Comparison of ENCODE assay signal across 8 cellular contexts in the genomic region with DNA sequence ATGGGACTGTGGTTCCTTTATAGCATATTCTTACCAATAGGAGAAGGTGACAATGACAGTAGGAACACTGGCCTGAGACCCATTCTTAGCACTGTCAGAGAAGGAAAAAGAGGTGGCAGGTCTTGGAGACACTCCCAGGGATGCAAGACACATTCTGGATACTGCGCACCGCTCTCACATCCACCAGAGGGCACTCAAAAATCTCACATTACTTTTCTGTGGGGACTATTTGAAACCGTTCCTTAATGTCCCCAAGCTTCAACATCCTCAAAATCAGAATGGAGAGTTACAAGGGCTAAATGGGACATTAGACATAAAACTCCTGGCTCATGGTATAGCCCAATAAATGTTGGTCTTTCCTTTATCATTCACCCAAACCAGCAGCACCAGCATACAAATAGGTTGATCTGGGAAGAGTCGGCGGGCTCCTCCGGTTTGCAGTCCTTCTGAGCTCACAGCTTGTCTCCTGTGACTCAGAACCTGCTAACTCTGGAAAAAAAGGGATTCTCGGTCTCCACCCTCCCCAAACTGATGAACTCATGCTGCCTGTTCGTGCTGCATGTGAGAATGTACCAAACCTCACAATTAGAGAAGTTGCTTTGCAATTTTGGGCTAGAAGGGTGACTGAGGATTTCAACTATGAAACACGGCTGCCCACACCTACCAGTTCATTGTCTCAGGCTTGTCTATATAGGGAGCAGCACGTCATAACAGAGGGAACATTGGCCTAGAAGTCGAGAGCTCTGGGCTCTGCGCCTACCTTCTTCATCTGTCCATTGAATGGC. TPM values are rescaled to one million over a fixed set of nuclear protein-coding genes. Genes with fewer than 3 reads are reported as not detected.
DNase-seq lines count a peak whose midpoint lies in the region; ATAC-seq and TF ChIP-seq lines count a peak whose summit lies in the region.

No MANE protein-coding gene starts in this region.

- no peaks in the 10 kb centered on the region for H3K27me3 Mint-ChIP-seq in naive thymus-derived CD4-positive, alpha-beta T cell

- H3K4me3 Mint-ChIP-seq in naive thymus-derived CD4-positive, alpha-beta T cell = no peak overlapping the region

- no peak overlapping the region for H3K27ac ChIP-seq in 22Rv1
- peak overlapping the region; percentile 53; the same call in 1 of the 2 replicates for H3K27ac ChIP-seq in SK-N-MC
- H3K27ac ChIP-seq in esophagus squamous epithelium = peak overlapping the region; percentile 71 to 85 (median 81)
- H3K27ac ChIP-seq in naive thymus-derived CD4-positive, alpha-beta T cell (ENCODE audit: low read depth, low read length) = no peak overlapping the region

- H3K4me1 Mint-ChIP-seq in naive thymus-derived CD4-positive, alpha-beta T cell = peaks cover 3 to 36% (median 8%) of the 10 kb centered on the region in 7 donors

- DNase-seq in M059J (ENCODE audit: low read depth) (peak; percentile 78), SK-N-MC (ENCODE audit: low read depth, low spot score) (no peak), esophagus squamous epithelium (lab: John Stamatoyannopoulos, UW) (no peak)
- DNase-seq in naive thymus-derived CD4-positive, alpha-beta T cell = no peak

- no peaks in the 10 kb centered on the region for H3K9me3 Mint-ChIP-seq in naive thymus-derived CD4-positive, alpha-beta T cell

- ATAC-seq in naive thymus-derived CD4-positive, alpha-beta T cell = peak; percentile 34
- ATAC-seq in HG03139 (IDR thresholded peaks at IDR 0.05; ENCODE audit: unreplicated experiment) (no peak), GM19351 (IDR thresholded peaks at IDR 0.05; ENCODE audit: unreplicated experiment) (no peak)

- peaks cover 0 to 24% (median 0%) of the 10 kb centered on the region in 5 donors for H3K36me3 Mint-ChIP-seq in naive thymus-derived CD4-positive, alpha-beta T cell

- WGBS in esophagus squamous epithelium, 2 donors = 33 to 45% methylated on average over 12 of the region's 12 CpGs

- POLR2A ChIA-PET in naive thymus-derived CD4-positive, alpha-beta T cell (lab: Charles Lee) = interaction anchor here (0.7 kb wide), 1 partner anchor 1923 kb away, joined by 3 read pairs; no protein-coding TSS in a partner anchor

- H3K4me3 ChIP-seq in SK-N-MC (no peak overlapping the region), esophagus squamous epithelium (peak overlapping the region in 3 of 4 donors; percentile 8 to 28 (median 12))
- no peak overlapping the region for H3K4me3 ChIP-seq in naive thymus-derived CD4-positive, alpha-beta T cell (ENCODE audit: low read length)

- CTCF ChIA-PET in naive thymus-derived CD4-positive, alpha-beta T cell (lab: Charles Lee) = interaction anchor here (0.7 to 3.4 kb wide), 3 partner anchors 86 to 153 kb away, joined by 3 to 13 read pairs (median 4); no protein-coding TSS in a partner anchor

- H3K9ac ChIP-seq in ES-I3 (ENCODE audit: low read depth, low read length) (peak overlapping the region; percentile 26; the same call in 1 of the 2 replicates), SK-N-MC (ENCODE audit: insufficient read length) (no peak overlapping the region)

- no peak for TF ChIP-seq POLR2A in esophagus squamous epithelium (IDR thresholded peaks at IDR 0.05)

- intact Hi-C loops in esophagus squamous epithelium (cut with DNase I) = loop anchor here (5.0 kb wide), 1 partner anchor 154 kb away; no protein-coding TSS in a partner anchor
- intact Hi-C loops in naive thymus-derived CD4-positive, alpha-beta T cell (cut with micrococcal nuclease) = loop anchor here (1.0 kb wide), 3 partner anchors 114 to 152 kb away; no protein-coding TSS in a partner anchor

- no peaks in the 10 kb centered on the region for H3K27me3 ChIP-seq in esophagus squamous epithelium
- no peaks in the 10 kb centered on the region for H3K27me3 ChIP-seq in naive thymus-derived CD4-positive, alpha-beta T cell (ENCODE audit: control insufficient read depth in 2 of 2, insufficient read depth in 2 of 2, low read length in 2 of 2)

- H3K9me3 ChIP-seq in ES-I3 (ENCODE audit: control insufficient read depth, insufficient read depth, low read length) = no peaks in the 10 kb centered on the region
- H3K9me3 ChIP-seq in SK-N-MC (ENCODE audit: low read depth, low read length) = no peaks in the 10 kb centered on the region
- H3K9me3 ChIP-seq in esophagus squamous epithelium = no peaks in the 10 kb centered on the region
- H3K9me3 ChIP-seq in naive thymus-derived CD4-positive, alpha-beta T cell (ENCODE audit: control insufficient read depth in 2 of 3, low read length in 3 of 3) = no peaks in the 10 kb centered on the region

- H3K4me1 ChIP-seq in ES-I3 (ENCODE audit: insufficient read depth, low read length) (peaks cover 3% of the 10 kb centered on the region; the same call in 1 of the 2 replicates), esophagus squamous epithelium (peaks cover 0 to 59% (median 11%) of the 10 kb centered on the region in 3 donors)
- no peaks in the 10 kb centered on the region for H3K4me1 ChIP-seq in naive thymus-derived CD4-positive, alpha-beta T cell (ENCODE audit: control insufficient read depth in 2 of 2, insufficient read depth in 2 of 2, low read length in 2 of 2)

- H3K27ac Mint-ChIP-seq in naive thymus-derived CD4-positive, alpha-beta T cell = peak overlapping the region in 1 of 9 donors; percentile 68

- H3K36me3 ChIP-seq in ES-I3 (ENCODE audit: insufficient read depth, low read length) = no peaks in the 10 kb centered on the region
- no peaks in the 10 kb centered on the region for H3K36me3 ChIP-seq in SK-N-MC (ENCODE audit: insufficient read depth, low read length)
- H3K36me3 ChIP-seq in esophagus squamous epithelium = no peaks in the 10 kb centered on the region
- H3K36me3 ChIP-seq in naive thymus-derived CD4-positive, alpha-beta T cell (ENCODE audit: control insufficient read depth in 2 of 3, insufficient read depth in 3 of 3, low read length in 3 of 3) = no peaks in the 10 kb centered on the region

- peak; percentile 78 for TF ChIP-seq CTCF in 22Rv1 (IDR thresholded peaks at IDR 0.05)
- TF ChIP-seq CTCF in esophagus squamous epithelium (IDR thresholded peaks at IDR 0.05) = peak; percentile 20 to 84 (median 69)

RNA-seq across cellular contexts. Expression of gene IL12RB2, which starts 40.2 kb away (rescaled TPM):
- 0.30 and 0.62 TPM in 2 replicates for total RNA-seq in M059J (2014; rRNA removed; shearing (Covaris generic))
- 1 to 10 TPM; 1.3 to 7.6 (median 3.5) TPM for total RNA-seq in esophagus squamous epithelium
- total RNA-seq in naive thymus-derived CD4-positive, alpha-beta T cell = 10 to 100 TPM in 1 of 5 experiments, 1 to 10 TPM in 2, under 1 TPM in 2; 0.38 to 78.1 (median 1.1) TPM
- under 1 TPM; 0.47 to 0.60 TPM for polyA plus RNA-seq in naive thymus-derived CD4-positive, alpha-beta T cell

Comparison
In these comparisons a context has a peak if more than half of its experiments do, and no peak if none do; other contexts are left out.
1. H3K27ac ChIP-seq: peak in SK-N-MC (single experiment) and esophagus squamous epithelium (4 of 4); none in 22Rv1 (single experiment) and naive thymus-derived CD4-positive, alpha-beta T cell (single experiment).
2. H3K4me3 ChIP-seq: peak in esophagus squamous epithelium (3 of 4); none in SK-N-MC (single experiment) and naive thymus-derived CD4-positive, alpha-beta T cell (single experiment).